ENCODE assay signal across 1 cellular context in the genomic region with DNA sequence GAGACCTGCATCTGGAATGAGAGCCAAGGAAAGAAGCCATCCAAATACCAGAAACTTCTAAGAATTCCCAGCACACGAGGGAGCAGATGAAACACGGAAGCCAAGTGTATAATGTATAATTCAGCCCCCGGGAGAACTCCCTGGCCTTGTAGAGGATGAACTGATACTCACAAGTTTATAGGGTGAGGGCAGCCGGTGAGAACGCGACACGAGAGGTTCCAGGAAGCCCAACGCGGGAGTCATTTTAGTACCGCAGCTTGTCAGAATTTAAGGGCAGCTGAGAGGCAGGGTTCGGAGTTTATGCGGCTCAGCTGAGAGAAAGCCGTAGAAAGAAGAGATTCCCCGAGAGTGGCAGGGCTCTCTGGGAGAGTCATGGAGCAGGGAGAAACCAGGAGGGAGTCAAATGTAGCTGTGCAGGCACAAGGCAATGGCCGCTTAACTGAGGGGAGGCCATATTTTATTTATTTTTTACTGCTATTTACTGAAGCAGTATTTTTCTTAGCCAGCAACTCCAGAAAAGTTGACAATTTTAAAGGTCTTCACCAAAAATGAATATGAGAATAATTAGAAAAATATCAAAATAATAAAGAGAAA.
TF ChIP-seq lines count a peak whose summit lies in the region.

No MANE protein-coding gene starts in this region.

TF ChIP-seq in SK-N-SH treated with all-trans-retinoic acid at 6 μM for 48 hours, 23 proteins besides CTCF, POLR2A, EP300 and RAD21 (continued from another document):
- TF ChIP-seq, protein P1, sequence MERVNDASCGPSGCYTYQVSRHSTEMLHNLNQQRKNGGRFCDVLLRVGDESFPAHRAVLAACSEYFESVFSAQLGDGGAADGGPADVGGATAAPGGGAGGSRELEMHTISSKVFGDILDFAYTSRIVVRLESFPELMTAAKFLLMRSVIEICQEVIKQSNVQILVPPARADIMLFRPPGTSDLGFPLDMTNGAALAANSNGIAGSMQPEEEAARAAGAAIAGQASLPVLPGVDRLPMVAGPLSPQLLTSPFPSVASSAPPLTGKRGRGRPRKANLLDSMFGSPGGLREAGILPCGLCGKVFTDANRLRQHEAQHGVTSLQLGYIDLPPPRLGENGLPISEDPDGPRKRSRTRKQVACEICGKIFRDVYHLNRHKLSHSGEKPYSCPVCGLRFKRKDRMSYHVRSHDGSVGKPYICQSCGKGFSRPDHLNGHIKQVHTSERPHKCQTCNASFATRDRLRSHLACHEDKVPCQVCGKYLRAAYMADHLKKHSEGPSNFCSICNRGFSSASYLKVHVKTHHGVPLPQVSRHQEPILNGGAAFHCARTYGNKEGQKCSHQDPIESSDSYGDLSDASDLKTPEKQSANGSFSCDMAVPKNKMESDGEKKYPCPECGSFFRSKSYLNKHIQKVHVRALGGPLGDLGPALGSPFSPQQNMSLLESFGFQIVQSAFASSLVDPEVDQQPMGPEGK (CRISPR knock-in tag; IDR thresholded peaks at IDR 0.05; ENCODE audit: borderline replicate concordance): no peak
- TF ChIP-seq ZFP30 (CRISPR knock-in tag; IDR thresholded peaks at IDR 0.05) (no peak), ZFP3 (CRISPR knock-in tag; IDR thresholded peaks at IDR 0.05) (no peak), RARB (CRISPR knock-in tag; IDR thresholded peaks at IDR 0.05) (no peak), PPARA (CRISPR knock-in tag; IDR thresholded peaks at IDR 0.05; ENCODE audit: borderline replicate concordance) (no peak), OSR1 (CRISPR knock-in tag; IDR thresholded peaks at IDR 0.05) (no peak), ZC3H10 (CRISPR knock-in tag; IDR thresholded peaks at IDR 0.05) (no peak), ZNF8 (CRISPR knock-in tag; IDR thresholded peaks at IDR 0.05) (no peak), ZNF565 (CRISPR knock-in tag; conservative IDR thresholded peaks at IDR 0.05; ENCODE audit: low read depth) (no peak), ISL1 (CRISPR knock-in tag; IDR thresholded peaks at IDR 0.05) (no peak), ESRRG (CRISPR knock-in tag; IDR thresholded peaks at IDR 0.05) (no peak), BACH2 (CRISPR knock-in tag; IDR thresholded peaks at IDR 0.05; ENCODE audit: borderline replicate concordance) (no peak), ZNF70 (CRISPR knock-in tag; IDR thresholded peaks at IDR 0.05) (no peak), TCF4 (CRISPR knock-in tag; IDR thresholded peaks at IDR 0.05; ENCODE audit: borderline replicate concordance) (no peak)
- TF ChIP-seq, protein P2, sequence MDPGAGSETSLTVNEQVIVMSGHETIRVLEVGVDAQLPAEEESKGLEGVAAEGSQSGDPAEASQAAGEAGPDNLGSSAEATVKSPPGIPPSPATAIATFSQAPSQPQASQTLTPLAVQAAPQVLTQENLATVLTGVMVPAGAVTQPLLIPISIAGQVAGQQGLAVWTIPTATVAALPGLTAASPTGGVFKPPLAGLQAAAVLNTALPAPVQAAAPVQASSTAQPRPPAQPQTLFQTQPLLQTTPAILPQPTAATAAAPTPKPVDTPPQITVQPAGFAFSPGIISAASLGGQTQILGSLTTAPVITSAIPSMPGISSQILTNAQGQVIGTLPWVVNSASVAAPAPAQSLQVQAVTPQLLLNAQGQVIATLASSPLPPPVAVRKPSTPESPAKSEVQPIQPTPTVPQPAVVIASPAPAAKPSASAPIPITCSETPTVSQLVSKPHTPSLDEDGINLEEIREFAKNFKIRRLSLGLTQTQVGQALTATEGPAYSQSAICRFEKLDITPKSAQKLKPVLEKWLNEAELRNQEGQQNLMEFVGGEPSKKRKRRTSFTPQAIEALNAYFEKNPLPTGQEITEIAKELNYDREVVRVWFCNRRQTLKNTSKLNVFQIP (CRISPR knock-in tag; IDR thresholded peaks at IDR 0.05; ENCODE audit: borderline replicate concordance, low read depth): no peak
